Comparison of ENCODE assay signal across 1 cellular context in the genomic region with DNA sequence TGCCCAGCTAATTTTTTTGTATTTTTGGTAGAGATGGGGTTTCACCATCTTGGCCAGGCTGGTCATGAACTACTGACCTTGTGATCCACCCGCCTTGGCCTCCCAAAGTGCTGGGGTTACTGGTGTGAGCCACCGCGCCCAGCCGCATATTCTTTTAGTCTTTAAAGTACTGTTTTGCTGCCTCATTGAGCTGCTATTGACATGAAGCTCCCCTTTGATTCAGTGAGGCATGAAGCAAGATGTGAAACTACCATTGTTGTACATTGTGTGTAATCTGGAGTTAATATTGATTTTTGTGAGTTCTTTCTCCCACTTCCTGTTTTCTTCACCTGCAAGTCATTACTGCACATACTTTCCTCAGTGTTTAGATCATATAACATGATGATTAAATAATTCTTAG.
TF ChIP-seq lines count a peak whose summit lies in the region.

No MANE protein-coding gene starts in this region.

TF ChIP-seq in HepG2, 621 proteins besides CTCF, POLR2A, EP300 and RAD21 (continued from another document and continues in another):
- TF ChIP-seq GLI4 (CRISPR knock-in tag; IDR thresholded peaks at IDR 0.05; ENCODE audit: borderline replicate concordance) (no peak), PAWR (CRISPR knock-in tag; IDR thresholded peaks at IDR 0.05; ENCODE audit: borderline replicate concordance) (no peak), MXD4 (CRISPR knock-in tag; IDR thresholded peaks at IDR 0.05) (no peak), ZBTB2 (CRISPR knock-in tag; IDR thresholded peaks at IDR 0.05; ENCODE audit: low read depth) (no peak), ARHGAP35 (CRISPR knock-in tag; IDR thresholded peaks at IDR 0.05; ENCODE audit: borderline replicate concordance) (no peak), KAT7 (CRISPR knock-in tag; IDR thresholded peaks at IDR 0.05; ENCODE audit: borderline replicate concordance) (no peak), ZNF724P (CRISPR knock-in tag; IDR thresholded peaks at IDR 0.05; ENCODE audit: borderline replicate concordance) (no peak), ZNF407 (CRISPR knock-in tag; IDR thresholded peaks at IDR 0.05; ENCODE audit: not compliant biosample characterization) (no peak), FOXC1 (CRISPR knock-in tag; IDR thresholded peaks at IDR 0.05; ENCODE audit: borderline replicate concordance) (no peak), REL (CRISPR knock-in tag; conservative IDR thresholded peaks at IDR 0.05) (no peak), SRF (IDR thresholded peaks at IDR 0.05; ENCODE audit: low read depth, low read length) (no peak), ZNF274 (CRISPR knock-in tag; IDR thresholded peaks at IDR 0.05) (no peak), ZNF468 (CRISPR knock-in tag; IDR thresholded peaks at IDR 0.05) (no peak), HNF1B (CRISPR knock-in tag; IDR thresholded peaks at IDR 0.05) (no peak), KLF6 (CRISPR knock-in tag; IDR thresholded peaks at IDR 0.05) (no peak), ZNF737 (CRISPR knock-in tag; IDR thresholded peaks at IDR 0.05; ENCODE audit: borderline replicate concordance) (no peak), ZNF615 (CRISPR knock-in tag; IDR thresholded peaks at IDR 0.05; ENCODE audit: borderline replicate concordance) (no peak), BRD4 (CRISPR knock-in tag; IDR thresholded peaks at IDR 0.05) (no peak), MED1 (CRISPR knock-in tag; IDR thresholded peaks at IDR 0.05) (peak; percentile 71), ZBTB20 (CRISPR knock-in tag; IDR thresholded peaks at IDR 0.05; ENCODE audit: borderline replicate concordance, low read depth) (no peak), ZNF670 (CRISPR knock-in tag; IDR thresholded peaks at IDR 0.05; ENCODE audit: borderline replicate concordance) (no peak), SP2 (CRISPR knock-in tag; IDR thresholded peaks at IDR 0.05) (no peak), HDAC1 (CRISPR knock-in tag; IDR thresholded peaks at IDR 0.05) (0 out of 2 replicates have a peak, but pooled peaks have one; percentile 25), ZNF337 (CRISPR knock-in tag; IDR thresholded peaks at IDR 0.05; ENCODE audit: borderline replicate concordance, low read depth) (no peak), ARID4A (CRISPR knock-in tag; IDR thresholded peaks at IDR 0.05; ENCODE audit: borderline replicate concordance) (no peak), SMAD1 (CRISPR knock-in tag; IDR thresholded peaks at IDR 0.05; ENCODE audit: borderline replicate concordance, low read depth) (no peak), ETV5 (CRISPR knock-in tag; IDR thresholded peaks at IDR 0.05; ENCODE audit: borderline replicate concordance) (peak; percentile 88)
- TF ChIP-seq, protein P1, sequence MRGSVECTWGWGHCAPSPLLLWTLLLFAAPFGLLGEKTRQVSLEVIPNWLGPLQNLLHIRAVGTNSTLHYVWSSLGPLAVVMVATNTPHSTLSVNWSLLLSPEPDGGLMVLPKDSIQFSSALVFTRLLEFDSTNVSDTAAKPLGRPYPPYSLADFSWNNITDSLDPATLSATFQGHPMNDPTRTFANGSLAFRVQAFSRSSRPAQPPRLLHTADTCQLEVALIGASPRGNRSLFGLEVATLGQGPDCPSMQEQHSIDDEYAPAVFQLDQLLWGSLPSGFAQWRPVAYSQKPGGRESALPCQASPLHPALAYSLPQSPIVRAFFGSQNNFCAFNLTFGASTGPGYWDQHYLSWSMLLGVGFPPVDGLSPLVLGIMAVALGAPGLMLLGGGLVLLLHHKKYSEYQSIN (CRISPR knock-in tag; IDR thresholded peaks at IDR 0.05; ENCODE audit: borderline replicate concordance), result no peak
- TF ChIP-seq, protein P2, sequence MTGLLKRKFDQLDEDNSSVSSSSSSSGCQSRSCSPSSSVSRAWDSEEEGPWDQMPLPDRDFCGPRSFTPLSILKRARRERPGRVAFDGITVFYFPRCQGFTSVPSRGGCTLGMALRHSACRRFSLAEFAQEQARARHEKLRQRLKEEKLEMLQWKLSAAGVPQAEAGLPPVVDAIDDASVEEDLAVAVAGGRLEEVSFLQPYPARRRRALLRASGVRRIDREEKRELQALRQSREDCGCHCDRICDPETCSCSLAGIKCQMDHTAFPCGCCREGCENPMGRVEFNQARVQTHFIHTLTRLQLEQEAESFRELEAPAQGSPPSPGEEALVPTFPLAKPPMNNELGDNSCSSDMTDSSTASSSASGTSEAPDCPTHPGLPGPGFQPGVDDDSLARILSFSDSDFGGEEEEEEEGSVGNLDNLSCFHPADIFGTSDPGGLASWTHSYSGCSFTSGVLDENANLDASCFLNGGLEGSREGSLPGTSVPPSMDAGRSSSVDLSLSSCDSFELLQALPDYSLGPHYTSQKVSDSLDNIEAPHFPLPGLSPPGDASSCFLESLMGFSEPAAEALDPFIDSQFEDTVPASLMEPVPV (CRISPR knock-in tag; IDR thresholded peaks at IDR 0.05), result no peak
- TF ChIP-seq, protein P3, sequence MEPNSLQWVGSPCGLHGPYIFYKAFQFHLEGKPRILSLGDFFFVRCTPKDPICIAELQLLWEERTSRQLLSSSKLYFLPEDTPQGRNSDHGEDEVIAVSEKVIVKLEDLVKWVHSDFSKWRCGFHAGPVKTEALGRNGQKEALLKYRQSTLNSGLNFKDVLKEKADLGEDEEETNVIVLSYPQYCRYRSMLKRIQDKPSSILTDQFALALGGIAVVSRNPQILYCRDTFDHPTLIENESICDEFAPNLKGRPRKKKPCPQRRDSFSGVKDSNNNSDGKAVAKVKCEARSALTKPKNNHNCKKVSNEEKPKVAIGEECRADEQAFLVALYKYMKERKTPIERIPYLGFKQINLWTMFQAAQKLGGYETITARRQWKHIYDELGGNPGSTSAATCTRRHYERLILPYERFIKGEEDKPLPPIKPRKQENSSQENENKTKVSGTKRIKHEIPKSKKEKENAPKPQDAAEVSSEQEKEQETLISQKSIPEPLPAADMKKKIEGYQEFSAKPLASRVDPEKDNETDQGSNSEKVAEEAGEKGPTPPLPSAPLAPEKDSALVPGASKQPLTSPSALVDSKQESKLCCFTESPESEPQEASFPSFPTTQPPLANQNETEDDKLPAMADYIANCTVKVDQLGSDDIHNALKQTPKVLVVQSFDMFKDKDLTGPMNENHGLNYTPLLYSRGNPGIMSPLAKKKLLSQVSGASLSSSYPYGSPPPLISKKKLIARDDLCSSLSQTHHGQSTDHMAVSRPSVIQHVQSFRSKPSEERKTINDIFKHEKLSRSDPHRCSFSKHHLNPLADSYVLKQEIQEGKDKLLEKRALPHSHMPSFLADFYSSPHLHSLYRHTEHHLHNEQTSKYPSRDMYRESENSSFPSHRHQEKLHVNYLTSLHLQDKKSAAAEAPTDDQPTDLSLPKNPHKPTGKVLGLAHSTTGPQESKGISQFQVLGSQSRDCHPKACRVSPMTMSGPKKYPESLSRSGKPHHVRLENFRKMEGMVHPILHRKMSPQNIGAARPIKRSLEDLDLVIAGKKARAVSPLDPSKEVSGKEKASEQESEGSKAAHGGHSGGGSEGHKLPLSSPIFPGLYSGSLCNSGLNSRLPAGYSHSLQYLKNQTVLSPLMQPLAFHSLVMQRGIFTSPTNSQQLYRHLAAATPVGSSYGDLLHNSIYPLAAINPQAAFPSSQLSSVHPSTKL (CRISPR knock-in tag; IDR thresholded peaks at IDR 0.05), result peak; percentile 93
- TF ChIP-seq, protein P4, sequence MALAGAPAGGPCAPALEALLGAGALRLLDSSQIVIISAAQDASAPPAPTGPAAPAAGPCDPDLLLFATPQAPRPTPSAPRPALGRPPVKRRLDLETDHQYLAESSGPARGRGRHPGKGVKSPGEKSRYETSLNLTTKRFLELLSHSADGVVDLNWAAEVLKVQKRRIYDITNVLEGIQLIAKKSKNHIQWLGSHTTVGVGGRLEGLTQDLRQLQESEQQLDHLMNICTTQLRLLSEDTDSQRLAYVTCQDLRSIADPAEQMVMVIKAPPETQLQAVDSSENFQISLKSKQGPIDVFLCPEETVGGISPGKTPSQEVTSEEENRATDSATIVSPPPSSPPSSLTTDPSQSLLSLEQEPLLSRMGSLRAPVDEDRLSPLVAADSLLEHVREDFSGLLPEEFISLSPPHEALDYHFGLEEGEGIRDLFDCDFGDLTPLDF (CRISPR knock-in tag; IDR thresholded peaks at IDR 0.05), result no peak
